In genomic region chr7:30933124-30933893, GRCh38 we compare ENCODE assay signal across 18 cellular contexts. TPM values are rescaled to one million over a fixed set of nuclear protein-coding genes. Genes with fewer than 3 reads are reported as not detected.
DNase-seq lines count a peak whose midpoint lies in the region; ATAC-seq and TF ChIP-seq lines count a peak whose summit lies in the region.
"Had no signal": no experiment of that assay in that cellular context is flagged by ENCODE, and none has a peak within 500 bp of the region (broad histone marks: within the 10 kb centered on the region; RNA-seq: fewer than 3 reads in every experiment).

No MANE protein-coding gene starts in this region.

- peaks cover 9% of the 10 kb centered on the region for H3K27me3 Mint-ChIP-seq in activated T-cell treated with anti-CD3 and anti-CD28 coated beads, Interleukin-2, amount 50 U/mL, for 24 hours
- H3K27me3 Mint-ChIP-seq in activated T-cell treated with anti-CD3 and anti-CD28 coated beads, Interleukin-2, amount 50 U/mL, for 4 hours (ENCODE audit: low read depth): peaks cover 10% of the 10 kb centered on the region
- peaks cover 83% of the 10 kb centered on the region for H3K27me3 Mint-ChIP-seq in H9 (ENCODE audit: low read depth)
- H3K27me3 Mint-ChIP-seq in chondrocyte (ENCODE audit: low read depth): peaks cover 13% of the 10 kb centered on the region

- H2BK5ac ChIP-seq in H9 (ENCODE audit: insufficient read length, low read length): no peak overlapping the region

- DNase-seq in activated T-cell treated with anti-CD3 and anti-CD28 coated beads, Interleukin-2, amount 50 U/mL, for 24 hours: peak; percentile 17
- no peak for DNase-seq in activated T-cell treated with anti-CD3 and anti-CD28 coated beads, Interleukin-2, amount 50 U/mL, for 4 hours
- DNase-seq in H9 (no peak), chondrocyte (ENCODE audit: low spot score) (peak; percentile 86), osteoblast (ENCODE audit: insufficient read length, low spot score, missing footprints) (peak; percentile 51), NCI-H146 treated with DMSO at 0.1 percent for 48 hours (lab: John Stamatoyannopoulos, UW; ENCODE audit: unreplicated experiment) (no peak)
- DNase-seq in stimulated activated CD8-positive, alpha-beta memory T cell treated with anti-CD3 and anti-CD28 coated beads, Interleukin-4, amount 100 ng/mL, for 48 hours: no peak
- DNase-seq: activated CD4-positive, alpha-beta T cell treated with anti-CD3 and anti-CD28 coated beads for 4 hours; cortex of kidney; DMS153; MG63; NCI-H2227 treated with DMSO at 0.1 percent for 48 hours had no signal

- H3K4me2 ChIP-seq in H9 (ENCODE audit: insufficient read depth, insufficient read length, low read length) (no peak overlapping the region), osteoblast (ENCODE audit: insufficient read depth, low read length) (no peak overlapping the region)

- H3K36me3 Mint-ChIP-seq in activated T-cell treated with anti-CD3 and anti-CD28 coated beads, Interleukin-2, amount 50 U/mL, for 24 hours (ENCODE audit: low read depth): no peaks in the 10 kb centered on the region
- no peaks in the 10 kb centered on the region for H3K36me3 Mint-ChIP-seq in activated T-cell treated with anti-CD3 and anti-CD28 coated beads, Interleukin-2, amount 50 U/mL, for 4 hours (ENCODE audit: insufficient read depth)
- H3K36me3 Mint-ChIP-seq in H9 (ENCODE audit: insufficient read depth in 1 of 3, low read depth in 3 of 3) (no peaks in the 10 kb centered on the region), chondrocyte (ENCODE audit: low read depth) (no peaks in the 10 kb centered on the region)
- H3K36me3 Mint-ChIP-seq: T-cell had no signal

- H3K27ac ChIP-seq in H9 (ENCODE audit: insufficient read length, low read depth, low read length): no peak overlapping the region
- no peak overlapping the region for H3K27ac ChIP-seq in osteoblast (ENCODE audit: low read depth, low read length)
- H3K27ac ChIP-seq: adrenal gland, tibial nerve had no signal

- no peaks in the 10 kb centered on the region for H3K79me2 ChIP-seq in H9 (ENCODE audit: insufficient read depth, low read length)
- no peaks in the 10 kb centered on the region for H3K79me2 ChIP-seq in osteoblast (ENCODE audit: insufficient read depth, low read length)

- H3K4me3 Mint-ChIP-seq in activated T-cell treated with anti-CD3 and anti-CD28 coated beads, Interleukin-2, amount 50 U/mL, for 24 hours: no peak overlapping the region
- H3K4me3 Mint-ChIP-seq in activated T-cell treated with anti-CD3 and anti-CD28 coated beads, Interleukin-2, amount 50 U/mL, for 4 hours: no peak overlapping the region
- H3K4me3 Mint-ChIP-seq in H9: no peak overlapping the region
- no peak overlapping the region for H3K4me3 Mint-ChIP-seq in chondrocyte (ENCODE audit: unreplicated experiment)
- H3K4me3 Mint-ChIP-seq: T-cell had no signal

- H4K20me1 ChIP-seq in H9 (ENCODE audit: control insufficient read depth, insufficient read depth, insufficient read length): no peaks in the 10 kb centered on the region
- H4K20me1 ChIP-seq in osteoblast (ENCODE audit: insufficient read depth, low read length): no peaks in the 10 kb centered on the region

- H3K4me3 ChIP-seq in osteoblast (ENCODE audit: insufficient read depth, low read length): no peak overlapping the region
- H3K4me3 ChIP-seq: adrenal gland, lung, MG63, tibial nerve had no signal

- no peak overlapping the region for H2BK120ac ChIP-seq in H9 (ENCODE audit: low read depth, low read length, poor library complexity, severe bottlenecking)

- no peak overlapping the region for H3K23ac ChIP-seq in H9 (ENCODE audit: insufficient read length, low read depth, low read length)

- H3K18ac ChIP-seq in H9 (ENCODE audit: insufficient read length, low read depth, low read length): no peak overlapping the region

- no peaks in the 10 kb centered on the region for H3K9me3 Mint-ChIP-seq in activated T-cell treated with anti-CD3 and anti-CD28 coated beads, Interleukin-2, amount 50 U/mL, for 24 hours
- H3K9me3 Mint-ChIP-seq in activated T-cell treated with anti-CD3 and anti-CD28 coated beads, Interleukin-2, amount 50 U/mL, for 4 hours: no peaks in the 10 kb centered on the region
- H3K9me3 Mint-ChIP-seq in H9 (no peaks in the 10 kb centered on the region), chondrocyte (ENCODE audit: low read depth) (no peaks in the 10 kb centered on the region)
- H3K9me3 Mint-ChIP-seq: T-cell had no signal

- H3K9ac ChIP-seq in H9 (ENCODE audit: extremely low read depth, insufficient read length, low read length): no peak overlapping the region

- H3K9me3 ChIP-seq in H9 (ENCODE audit: control insufficient read depth, low read depth, low read length): no peaks in the 10 kb centered on the region
- no peaks in the 10 kb centered on the region for H3K9me3 ChIP-seq in osteoblast (ENCODE audit: low read depth, low read length)
- H3K9me3 ChIP-seq: adrenal gland, MG63, tibial nerve had no signal

- no peak overlapping the region for H4K8ac ChIP-seq in H9 (replicated peaks; ENCODE audit: insufficient read length, low read depth, low read length)

- no peak for TF ChIP-seq CTCF in H9 (conservative IDR thresholded peaks at IDR 0.05)
- TF ChIP-seq CTCF in chondrocyte (IDR thresholded peaks at IDR 0.05): no peak
- TF ChIP-seq CTCF in osteoblast (IDR thresholded peaks at IDR 0.05; ENCODE audit: extremely low read depth, low read depth, low read length): no peak

- no peak overlapping the region for H3K56ac ChIP-seq in H9 (ENCODE audit: insufficient read length, low read depth, low read length)

- WGBS in H9 (ENCODE audit: extremely low coverage, insufficient read length, low lambda C conversion rate): no CpG with 5 or more reads among the region's 22 CpGs

- no peak overlapping the region for H2AK5ac ChIP-seq in H9 (ENCODE audit: insufficient read length, low read length)

- no peak overlapping the region for H4K5ac ChIP-seq in H9 (ENCODE audit: insufficient read length, low read depth, low read length)

- no peak overlapping the region for H2BK15ac ChIP-seq in H9 (ENCODE audit: low read depth, low read length)

- no peak overlapping the region for H3K27ac Mint-ChIP-seq in activated T-cell treated with anti-CD3 and anti-CD28 coated beads, Interleukin-2, amount 50 U/mL, for 24 hours
- no peak overlapping the region for H3K27ac Mint-ChIP-seq in H9
- no peak overlapping the region for H3K27ac Mint-ChIP-seq in chondrocyte (ENCODE audit: unreplicated experiment)
- H3K27ac Mint-ChIP-seq: T-cell had no signal

- no peaks in the 10 kb centered on the region for H3K23me2 ChIP-seq in H9 (ENCODE audit: insufficient read length, low read depth, low read length, poor library complexity, severe bottlenecking)

- H3K79me1 ChIP-seq in H9 (ENCODE audit: insufficient read depth, low read depth, low read length, poor library complexity, severe bottlenecking): no peaks in the 10 kb centered on the region

- no peak for ATAC-seq in activated T-cell treated with anti-CD3 and anti-CD28 coated beads, Interleukin-2, amount 50 U/mL, for 4 hours
- ATAC-seq in GM18870 (IDR thresholded peaks at IDR 0.05; ENCODE audit: unreplicated experiment): no peak
- ATAC-seq: T-cell had no signal

- H2BK20ac ChIP-seq in H9 (ENCODE audit: low read depth, low read length, poor library complexity, severe bottlenecking): no peak overlapping the region

- H3K4ac ChIP-seq in H9 (ENCODE audit: low read depth, low read length): no peak overlapping the region

- no peaks in the 10 kb centered on the region; the same call in 1 of the 2 replicates for H3K27me3 ChIP-seq in H9 (ENCODE audit: insufficient read depth, low read length)
- peaks cover 42% of the 10 kb centered on the region for H3K27me3 ChIP-seq in osteoblast (ENCODE audit: insufficient read depth, low read length)
- H3K27me3 ChIP-seq: tibial nerve had no signal

- peak overlapping the region; percentile 33; the same call in 1 of the 2 replicates for H3K14ac ChIP-seq in H9 (ENCODE audit: insufficient read depth, low read length)

- H3K4me1 ChIP-seq in H9 (ENCODE audit: insufficient read depth, low read length): no peaks in the 10 kb centered on the region
- H3K4me1 ChIP-seq in osteoblast (ENCODE audit: insufficient read depth, low read length): no peaks in the 10 kb centered on the region
- H3K4me1 ChIP-seq: adrenal gland had no signal

- H4K91ac ChIP-seq in H9 (ENCODE audit: insufficient read length, low read depth, low read length): no peak overlapping the region

- no peaks in the 10 kb centered on the region for H3K36me3 ChIP-seq in osteoblast (ENCODE audit: insufficient read depth, low read length)
- H3K36me3 ChIP-seq: adrenal gland, MG63, tibial nerve had no signal

- H3T11ph ChIP-seq in H9 (ENCODE audit: low read length): no peak overlapping the region

- no peak overlapping the region for H2BK12ac ChIP-seq in H9 (ENCODE audit: insufficient read length, low read depth, low read length)

- H2AFZ ChIP-seq in H9 (ENCODE audit: low read length): no peak overlapping the region
- no peak overlapping the region for H2AFZ ChIP-seq in osteoblast (ENCODE audit: low read length)

- no peaks in the 10 kb centered on the region for H3K4me1 Mint-ChIP-seq in activated T-cell treated with anti-CD3 and anti-CD28 coated beads, Interleukin-2, amount 50 U/mL, for 24 hours (ENCODE audit: low read depth)
- H3K4me1 Mint-ChIP-seq in activated T-cell treated with anti-CD3 and anti-CD28 coated beads, Interleukin-2, amount 50 U/mL, for 4 hours (ENCODE audit: low read depth): no peaks in the 10 kb centered on the region
- H3K4me1 Mint-ChIP-seq in H9 (peaks cover 6 to 19% of the 10 kb centered on the region in 2 experiments), chondrocyte (ENCODE audit: low read depth) (peaks cover 16% of the 10 kb centered on the region)
- H3K4me1 Mint-ChIP-seq: T-cell had no signal

RNA-seq across cellular contexts. Expression of gene AQP1, which starts 21.7 kb away (rescaled TPM):
- total RNA-seq in activated T-cell treated with anti-CD3 and anti-CD28 coated beads, Interleukin-2, amount 50 U/mL, for 4 hours: 1 to 10 TPM in 1 of 3 donors, under 1 TPM in 2; 0.79 to 1.1 (median 0.91) TPM
- total RNA-seq in H9 (2021): 0.15 TPM in 1 of 2 replicates, not detected in the other
- 3.9 to 18.6 TPM (median 18.0 TPM) in 3 replicates for total RNA-seq in chondrocyte
- 0.59 and 0.72 TPM in 2 replicates for total RNA-seq in osteoblast

RNA-seq across cellular contexts. Expression of gene GHRHR, which starts 30.4 kb away (rescaled TPM):
- total RNA-seq in activated T-cell treated with anti-CD3 and anti-CD28 coated beads, Interleukin-2, amount 50 U/mL, for 4 hours: not detected
- 5.9 and 7.4 TPM in 2 replicates for total RNA-seq in H9 (2021)
- total RNA-seq in chondrocyte: not detected in 3 replicates
- total RNA-seq in osteoblast: not detected in 2 replicates
- total RNA-seq: HT-29, T-cell, tibial nerve had no signal

Comparison
In these comparisons a context has a peak if more than half of its experiments do, and no peak if none do; other contexts are left out.
1. DNase-seq: peak in activated T-cell treated with anti-CD3 and anti-CD28 coated beads, Interleukin-2, amount 50 U/mL, for 24 hours (single experiment), chondrocyte (single experiment) and osteoblast (single experiment); none in activated T-cell treated with anti-CD3 and anti-CD28 coated beads, Interleukin-2, amount 50 U/mL, for 4 hours (single experiment), H9 (single experiment), stimulated activated CD8-positive, alpha-beta memory T cell treated with anti-CD3 and anti-CD28 coated beads, Interleukin-4, amount 100 ng/mL, for 48 hours (single experiment) and NCI-H146 treated with DMSO at 0.1 percent for 48 hours (single experiment).